8 cellular contexts compared by ENCODE assay signal in genomic region chr16:13920510-13920818, GRCh38. TPM values are rescaled to one million over a fixed set of nuclear protein-coding genes. Genes with fewer than 3 reads are reported as not detected.
DNase-seq lines count a peak whose midpoint lies in the region; ATAC-seq and TF ChIP-seq lines count a peak whose summit lies in the region.

No MANE protein-coding gene starts in this region.

- H3K36me3 ChIP-seq in left ventricle myocardium inferior (peaks cover 14% of the 10 kb centered on the region), brain microvascular endothelial cell (replicated peaks) (peaks cover 6% of the 10 kb centered on the region), mesodermal cell (ENCODE audit: control insufficient read depth, insufficient read depth, low read length) (peaks cover 16% of the 10 kb centered on the region)

- peaks cover 44% of the 10 kb centered on the region for H3K4me1 ChIP-seq in left ventricle myocardium inferior
- peaks cover 5% of the 10 kb centered on the region for H3K4me1 ChIP-seq in mesodermal cell (ENCODE audit: control insufficient read depth, insufficient read depth, low read length, poor library complexity, severe bottlenecking)

- H3K4me3 ChIP-seq in left ventricle myocardium inferior (peak overlapping the region; percentile 89), brain microvascular endothelial cell (ENCODE audit: low read depth, low read length) (peak overlapping the region; percentile 97), mesodermal cell (ENCODE audit: extremely low read depth, insufficient read depth, low read length, poor library complexity, severe bottlenecking) (peak overlapping the region; percentile 86)

- H3K27ac ChIP-seq in left ventricle myocardium inferior (replicated peaks) (peak overlapping the region; percentile 87), brain microvascular endothelial cell (peak overlapping the region; percentile 59), mesodermal cell (ENCODE audit: low read depth, low read length, severe bottlenecking) (no peak overlapping the region)

- intact Hi-C loops in left ventricle myocardium inferior (cut with micrococcal nuclease) (loop anchor here (10.0 kb wide), 2 partner anchors 324 to 614 kb away; no protein-coding TSS in a partner anchor), Right ventricle myocardium inferior (cut with DNase I) (loop anchor here (5.0 to 10.0 kb wide), 5 partner anchors 267 to 714 kb away; partner anchors contain the start of genes BFAR and PARN)

- H3K27me3 ChIP-seq in left ventricle myocardium inferior (ENCODE audit: low read depth) (no peaks in the 10 kb centered on the region), brain microvascular endothelial cell (replicated peaks) (no peaks in the 10 kb centered on the region)

- WGBS in mesodermal cell (ENCODE audit: insufficient coverage in 2 of 2), 2 experiments = 1 to 3% methylated on average over 9 to 10 of the region's 10 CpGs

- in situ Hi-C loops in brain microvascular endothelial cell (cut with HindIII; ENCODE audit: low pct_ligation_motif_present, low sequenced_read_pairs) = no loop called here

- no peaks in the 10 kb centered on the region for H3K9me3 ChIP-seq in left ventricle myocardium inferior (replicated peaks)
- H3K9me3 ChIP-seq in mesodermal cell (ENCODE audit: control insufficient read depth, low read length) = no peaks in the 10 kb centered on the region

- DNase-seq in left ventricle myocardium inferior (no peak), Right ventricle myocardium inferior (ENCODE audit: missing footprints) (no peak), brain microvascular endothelial cell (no peak), globus pallidus (ENCODE audit: low spot score) (no peak), NCI-H774 (lab: John Stamatoyannopoulos, UW) (no peak), cerebellar cortex (ENCODE audit: low spot score) (no peak)

- ATAC-seq in Right ventricle myocardium inferior = no peak
- no peak for ATAC-seq in GM19328 (IDR thresholded peaks at IDR 0.05; ENCODE audit: unreplicated experiment)

- no peak for TF ChIP-seq CTCF in left ventricle myocardium inferior (IDR thresholded peaks at IDR 0.05; ENCODE audit: borderline replicate concordance)
- no peak for TF ChIP-seq CTCF in brain microvascular endothelial cell (IDR thresholded peaks at IDR 0.05; ENCODE audit: low read depth, low read length, missing control alignments)

RNA-seq across cellular contexts. Expression of gene ERCC4, which starts 0.5 kb away (rescaled TPM):
- total RNA-seq in left ventricle myocardium inferior = 8.2 TPM
- total RNA-seq in Right ventricle myocardium inferior = 7.2 TPM
- polyA plus RNA-seq in mesodermal cell (2013, experiment 1 of 2) = 8.7 TPM
- polyA plus RNA-seq in mesodermal cell (2013, experiment 2 of 2) = 5.9 TPM
